In the genomic region with DNA sequence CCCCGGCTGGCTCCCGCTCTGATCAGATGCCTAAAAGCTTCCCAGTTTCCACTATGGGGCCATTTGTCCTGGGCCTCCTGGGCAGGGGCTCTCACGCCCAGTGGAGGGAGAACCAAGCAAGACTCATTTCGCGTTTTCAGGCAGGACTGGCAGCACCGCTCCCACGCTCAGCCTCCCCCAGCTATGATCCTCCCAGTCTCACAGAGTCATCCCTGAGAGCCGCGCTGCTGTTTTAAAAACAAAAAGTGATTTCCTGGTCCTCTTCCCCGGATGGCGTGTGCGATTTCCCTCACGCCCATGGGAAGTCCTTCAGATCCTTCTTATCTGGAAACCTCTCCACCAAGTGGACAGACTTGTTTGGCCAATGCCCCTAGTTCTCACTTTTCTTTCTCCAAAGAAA, we compare ENCODE assay signal across 1 cellular context.
TF ChIP-seq lines count a peak whose summit lies in the region.

A gene with protein sequence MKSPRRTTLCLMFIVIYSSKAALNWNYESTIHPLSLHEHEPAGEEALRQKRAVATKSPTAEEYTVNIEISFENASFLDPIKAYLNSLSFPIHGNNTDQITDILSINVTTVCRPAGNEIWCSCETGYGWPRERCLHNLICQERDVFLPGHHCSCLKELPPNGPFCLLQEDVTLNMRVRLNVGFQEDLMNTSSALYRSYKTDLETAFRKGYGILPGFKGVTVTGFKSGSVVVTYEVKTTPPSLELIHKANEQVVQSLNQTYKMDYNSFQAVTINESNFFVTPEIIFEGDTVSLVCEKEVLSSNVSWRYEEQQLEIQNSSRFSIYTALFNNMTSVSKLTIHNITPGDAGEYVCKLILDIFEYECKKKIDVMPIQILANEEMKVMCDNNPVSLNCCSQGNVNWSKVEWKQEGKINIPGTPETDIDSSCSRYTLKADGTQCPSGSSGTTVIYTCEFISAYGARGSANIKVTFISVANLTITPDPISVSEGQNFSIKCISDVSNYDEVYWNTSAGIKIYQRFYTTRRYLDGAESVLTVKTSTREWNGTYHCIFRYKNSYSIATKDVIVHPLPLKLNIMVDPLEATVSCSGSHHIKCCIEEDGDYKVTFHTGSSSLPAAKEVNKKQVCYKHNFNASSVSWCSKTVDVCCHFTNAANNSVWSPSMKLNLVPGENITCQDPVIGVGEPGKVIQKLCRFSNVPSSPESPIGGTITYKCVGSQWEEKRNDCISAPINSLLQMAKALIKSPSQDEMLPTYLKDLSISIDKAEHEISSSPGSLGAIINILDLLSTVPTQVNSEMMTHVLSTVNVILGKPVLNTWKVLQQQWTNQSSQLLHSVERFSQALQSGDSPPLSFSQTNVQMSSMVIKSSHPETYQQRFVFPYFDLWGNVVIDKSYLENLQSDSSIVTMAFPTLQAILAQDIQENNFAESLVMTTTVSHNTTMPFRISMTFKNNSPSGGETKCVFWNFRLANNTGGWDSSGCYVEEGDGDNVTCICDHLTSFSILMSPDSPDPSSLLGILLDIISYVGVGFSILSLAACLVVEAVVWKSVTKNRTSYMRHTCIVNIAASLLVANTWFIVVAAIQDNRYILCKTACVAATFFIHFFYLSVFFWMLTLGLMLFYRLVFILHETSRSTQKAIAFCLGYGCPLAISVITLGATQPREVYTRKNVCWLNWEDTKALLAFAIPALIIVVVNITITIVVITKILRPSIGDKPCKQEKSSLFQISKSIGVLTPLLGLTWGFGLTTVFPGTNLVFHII (N-terminal part only) (minus strand): TSS at position 208 of the 400 bp plus-strand sequence. CDS start 15,176 bp downstream, outside the sequence.

TF ChIP-seq in endothelial cell of umbilical vein, 7 proteins besides CTCF, POLR2A, EP300 and RAD21:
- TF ChIP-seq POLR2AphosphoS5 (IDR thresholded peaks at IDR 0.05; ENCODE audit: insufficient read depth, low read depth, low read length), result no peak
- TF ChIP-seq EZH2 (IDR thresholded peaks at IDR 0.05; ENCODE audit: borderline replicate concordance, low read depth, low read length, severe bottlenecking), result no peak
- no peak for TF ChIP-seq MYC (IDR thresholded peaks at IDR 0.05; ENCODE audit: low read depth, low read length)
- TF ChIP-seq JUN (IDR thresholded peaks at IDR 0.05; ENCODE audit: borderline replicate concordance, insufficient read depth, insufficient read length, low read depth), result no peak
- TF ChIP-seq, protein P1, sequence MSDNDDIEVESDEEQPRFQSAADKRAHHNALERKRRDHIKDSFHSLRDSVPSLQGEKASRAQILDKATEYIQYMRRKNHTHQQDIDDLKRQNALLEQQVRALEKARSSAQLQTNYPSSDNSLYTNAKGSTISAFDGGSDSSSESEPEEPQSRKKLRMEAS (IDR thresholded peaks at IDR 0.05; ENCODE audit: insufficient read depth, insufficient read length), result no peak
- TF ChIP-seq FOS (IDR thresholded peaks at IDR 0.05; ENCODE audit: borderline replicate concordance, insufficient read depth, low read length), result no peak
- no peak for TF ChIP-seq GATA2 (IDR thresholded peaks at IDR 0.05; ENCODE audit: insufficient read depth, insufficient read length, low read depth, low read length)
